Comparison of ENCODE assay signal across 8 cellular contexts in the genomic region with DNA sequence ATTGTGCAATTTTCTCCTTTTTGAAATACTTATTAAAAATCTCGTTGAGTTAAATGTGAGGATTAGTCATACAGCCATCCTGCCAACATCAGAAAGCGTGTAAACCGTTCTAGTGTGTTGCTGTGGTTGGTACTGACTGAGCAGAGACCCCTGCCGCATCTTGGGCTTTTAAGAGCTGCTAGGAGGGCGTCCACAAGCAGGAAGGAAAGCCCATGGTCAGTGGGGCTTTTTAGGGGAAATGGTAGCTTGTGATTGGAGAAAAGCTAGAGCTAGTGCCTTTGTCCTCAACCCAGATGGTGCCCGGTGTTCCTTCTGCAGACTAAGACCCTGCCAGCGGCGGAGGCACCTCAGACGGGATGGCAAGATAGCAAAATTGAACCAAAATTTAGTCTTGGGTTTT. TPM values are rescaled to one million over a fixed set of nuclear protein-coding genes. Genes with fewer than 3 reads are reported as not detected.
DNase-seq lines count a peak whose midpoint lies in the region; ATAC-seq and TF ChIP-seq lines count a peak whose summit lies in the region.

No MANE protein-coding gene starts in this region.

- H3K27me3 ChIP-seq in GM06990 (replicated peaks; ENCODE audit: control insufficient read depth, insufficient read depth, low read length) (no peaks in the 10 kb centered on the region), adrenal gland (no peaks in the 10 kb centered on the region)

- peak overlapping the region; percentile 92 for H3K4me3 ChIP-seq in GM06990 (replicated peaks; ENCODE audit: low read depth, low read length)
- H3K4me3 ChIP-seq in adrenal gland: peak overlapping the region in 2 of 4 donors; percentile 81 to 83

- DNase-seq in GM06990 (ENCODE audit: extremely low read depth, insufficient read length): no peak
- DNase-seq in NCI-H524 treated with DMSO at 0.1 percent for 48 hours (lab: John Stamatoyannopoulos, UW): peak; percentile 14
- peak in 3 of 7 donors; percentile 27 to 34 (median 27) for DNase-seq in adrenal gland
- peak; percentile 49 for DNase-seq in iris pigment epithelial cell (ENCODE audit: low read depth)
- DNase-seq in NOMO-1 (lab: John Stamatoyannopoulos, UW; ENCODE audit: unreplicated experiment in 2 of 2): no peak

- H3K27ac ChIP-seq in adrenal gland: peak overlapping the region in 4 of 5 donors; percentile 18 to 92 (median 90)

- intact Hi-C loops in adrenal gland (cut with DNase I): no loop called here

- ATAC-seq in stimulated activated memory B cell treated with anti-CD40 and anti-IgM and Interleukin-4, amounts not matched to agents 10 μg/mL and 1 μg/mL and 100 μg/mL, for 72 hours: no peak
- no peak for ATAC-seq in GM19023 (IDR thresholded peaks at IDR 0.05; ENCODE audit: unreplicated experiment)
- ATAC-seq in HG03432 (IDR thresholded peaks at IDR 0.05; ENCODE audit: unreplicated experiment): no peak

- peak overlapping the region; percentile 89 for H3K27ac Mint-ChIP-seq in stimulated activated memory B cell treated with anti-CD40 and anti-IgM and Interleukin-4, amounts not matched to agents 10 μg/mL and 1 μg/mL and 100 μg/mL, for 72 hours

- no peaks in the 10 kb centered on the region for H3K9me3 Mint-ChIP-seq in stimulated activated memory B cell treated with anti-CD40 and anti-IgM and Interleukin-4, amounts not matched to agents 10 μg/mL and 1 μg/mL and 100 μg/mL, for 72 hours

- H3K4me1 Mint-ChIP-seq in stimulated activated memory B cell treated with anti-CD40 and anti-IgM and Interleukin-4, amounts not matched to agents 10 μg/mL and 1 μg/mL and 100 μg/mL, for 72 hours: peaks cover 71% of the 10 kb centered on the region

- H3K4me3 Mint-ChIP-seq in stimulated activated memory B cell treated with anti-CD40 and anti-IgM and Interleukin-4, amounts not matched to agents 10 μg/mL and 1 μg/mL and 100 μg/mL, for 72 hours: peak overlapping the region; percentile 91

- WGBS in adrenal gland, 4 donors: 5 to 7% (median 6%) methylated on average over 9 of the region's 9 CpGs

- TF ChIP-seq CTCF in GM06990 (IDR thresholded peaks at IDR 0.05; ENCODE audit: insufficient read depth, low read length, poor library complexity, severe bottlenecking) (no peak), adrenal gland (IDR thresholded peaks at IDR 0.05) (no peak)

- H3K27me3 Mint-ChIP-seq in stimulated activated memory B cell treated with anti-CD40 and anti-IgM and Interleukin-4, amounts not matched to agents 10 μg/mL and 1 μg/mL and 100 μg/mL, for 72 hours: no peaks in the 10 kb centered on the region

- no peaks in the 10 kb centered on the region for H3K9me3 ChIP-seq in adrenal gland (replicated peaks in 1 of 3)

- TF ChIP-seq POLR2A in adrenal gland (IDR thresholded peaks at IDR 0.05): no peak

- peaks cover 16% of the 10 kb centered on the region for H3K36me3 Mint-ChIP-seq in stimulated activated memory B cell treated with anti-CD40 and anti-IgM and Interleukin-4, amounts not matched to agents 10 μg/mL and 1 μg/mL and 100 μg/mL, for 72 hours

- H3K4me1 ChIP-seq in adrenal gland (replicated peaks in 1 of 2): peaks cover 11 to 33% of the 10 kb centered on the region in 2 donors

- H3K36me3 ChIP-seq in GM06990 (ENCODE audit: control insufficient read depth, insufficient read depth, low read length) (peaks cover 2% of the 10 kb centered on the region), adrenal gland (replicated peaks in 1 of 2) (peaks cover 0 to 9% of the 10 kb centered on the region in 2 donors)

RNA-seq across cellular contexts. Expression of a gene that starts 1.4 kb away (rescaled TPM):
- total RNA-seq in adrenal gland: 100 to 1,000 TPM; 167 to 296 (median 215) TPM
- 100 to 1,000 TPM; 116 to 203 (median 182) TPM for polyA plus RNA-seq in adrenal gland

RNA-seq across cellular contexts. Expression of a gene that starts 1.5 kb away (rescaled TPM):
- 1 to 10 TPM; 4.6 to 9.7 (median 6.7) TPM for total RNA-seq in adrenal gland
- 1 to 10 TPM; 3.0 to 6.1 (median 3.1) TPM for polyA plus RNA-seq in adrenal gland

RNA-seq across cellular contexts. Expression of a gene that starts 28.2 kb away (rescaled TPM):
- not detected for total RNA-seq in adrenal gland
- polyA plus RNA-seq in adrenal gland: not detected

RNA-seq across cellular contexts. Expression of a gene that starts 52.0 kb away (rescaled TPM):
- total RNA-seq in adrenal gland: 100 to 1,000 TPM in 7 of 8 donors, 10 to 100 TPM in 1; 97.8 to 144 (median 111) TPM
- polyA plus RNA-seq in adrenal gland: 100 to 1,000 TPM; 110 to 167 (median 130) TPM

Comparison
In these comparisons a context has a peak if more than half of its experiments do, and no peak if none do; other contexts are left out.
1. DNase-seq: peak in NCI-H524 treated with DMSO at 0.1 percent for 48 hours (single experiment) and iris pigment epithelial cell (single experiment); none in GM06990 (single experiment) and NOMO-1 (0 of 2).